Comparison of ENCODE assay signal across 1 cellular context in genomic region chr4:153039542-153040185, GRCh38.
TF ChIP-seq lines count a peak whose summit lies in the region.

No MANE protein-coding gene starts in this region.

TF ChIP-seq in H1, 55 proteins besides CTCF, POLR2A, EP300 and RAD21 (continued from another document):
- TF ChIP-seq CHD7 (IDR thresholded peaks at IDR 0.05; ENCODE audit: insufficient replicate concordance, low read length) (no peak), ASH2L (IDR thresholded peaks at IDR 0.05; ENCODE audit: low read length) (no peak), SRF (IDR thresholded peaks at IDR 0.05; ENCODE audit: low read depth, low read length) (no peak), KDM5A (IDR thresholded peaks at IDR 0.05; ENCODE audit: low read length) (no peak), BCL11A (IDR thresholded peaks at IDR 0.05; ENCODE audit: low read depth in 2 of 2, low read length in 2 of 2) (no peak), TCF12 (IDR thresholded peaks at IDR 0.05; ENCODE audit: low read depth, low read length) (no peak), NRF1 (IDR thresholded peaks at IDR 0.05; ENCODE audit: low read depth, low read length) (no peak), CEBPB (IDR thresholded peaks at IDR 0.05; ENCODE audit: low read depth, low read length) (no peak), NANOG (IDR thresholded peaks at IDR 0.05; ENCODE audit: insufficient read depth, low read depth, low read length, poor library complexity, severe bottlenecking) (no peak), POU5F1 (IDR thresholded peaks at IDR 0.05; ENCODE audit: low read depth, low read length) (no peak), EGR1 (IDR thresholded peaks at IDR 0.05; ENCODE audit: borderline replicate concordance, low read depth, low read length) (no peak)
